In the genomic region with DNA sequence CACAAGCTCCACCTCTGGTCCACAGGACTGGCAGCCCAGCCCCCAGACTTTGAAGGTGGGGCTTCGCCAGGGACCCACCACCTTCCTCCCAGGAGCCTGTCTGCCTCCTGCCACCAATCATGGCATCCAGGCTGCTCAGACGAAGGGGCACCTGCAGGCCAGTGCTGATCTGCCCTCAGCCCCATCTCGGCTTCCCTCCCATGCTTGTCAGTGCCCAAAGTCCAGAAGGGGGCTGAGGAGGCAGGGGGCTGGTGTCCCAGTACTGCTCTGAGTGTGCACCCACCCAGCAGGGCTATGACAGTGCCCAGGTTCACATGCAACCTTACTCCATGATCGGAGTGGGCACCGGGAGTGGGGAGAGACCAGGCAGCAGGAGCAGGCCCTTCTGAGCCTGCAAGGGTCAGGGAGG, we compare ENCODE assay signal across 26 cellular contexts. TPM values are rescaled to one million over a fixed set of nuclear protein-coding genes. Genes with fewer than 3 reads are reported as not detected.
"Had no signal": no experiment of that assay in that cellular context is flagged by ENCODE, and none has a peak within 500 bp of the region (broad histone marks: within the 10 kb centered on the region; RNA-seq: fewer than 3 reads in every experiment).

No MANE protein-coding gene starts in this region.

- H3K4me2 ChIP-seq: SK-N-SH had no signal

- H3K9me3 ChIP-seq: SJCRH30, SK-N-SH had no signal

- H3K27ac ChIP-seq: SJCRH30, WERI-Rb-1 had no signal

- H3K9ac ChIP-seq: SK-N-SH had no signal

- ATAC-seq: activated CD4-positive, alpha-beta T cell treated with anti-CD3 and anti-CD28 coated beads for 36 hours; K562 had no signal

- H3K4me3 Mint-ChIP-seq: activated CD4-positive, alpha-beta T cell treated with anti-CD3 and anti-CD28 coated beads for 36 hours; activated naive CD4-positive, alpha-beta T cell treated with anti-CD3 and anti-CD28 coated beads, Interleukin-2, amount 50 U/mL, for 24 hours; activated T-cell treated with anti-CD3 and anti-CD28 coated beads, Interleukin-2, amount 50 U/mL, for 24 hours; activated T-helper 1 cell treated with anti-CD3 and anti-CD28 coated beads, Interleukin-12 subunit alpha, Interleukin-12 subunit beta, Interleukin-2, Interleukin-4 antibody, amounts not matched to agents 30 ng/mL and 10 ng/mL and 1 ng/mL, durations not matched to agents 14 hours and 24 hours and 36 hours had no signal

- H3K36me3 ChIP-seq: SJCRH30, WERI-Rb-1 had no signal

- H3K27me3 ChIP-seq: SJCRH30 had no signal

- H3K4me3 ChIP-seq: K562, SJCRH30 had no signal

- DNase-seq: activated CD4-positive, alpha-beta T cell treated with anti-CD3 and anti-CD28 coated beads for 36 hours; activated CD4-positive, alpha-beta T cell treated with anti-CD3 and anti-CD28 coated beads, Interleukin-2, amount 50 U/mL, for 4 hours; activated effector memory CD4-positive, alpha-beta T cell treated with Interleukin-2 at 50 U/mL for 16 hours; activated naive CD4-positive, alpha-beta T cell; activated T-cell treated with anti-CD3 and anti-CD28 coated beads, Interleukin-2, amount 50 U/mL, for 24 hours; Karpas-422; MM.1S; NCI-H1105; NCI-H1436 treated with DMSO at 0.1 percent for 48 hours; NCI-H187; NCI-H2081; NCI-H510A treated with DMSO at 0.1 percent for 48 hours; NCI-H69; NK-92 treated with Interleukin-12 subunit alpha and Interleukin-12 subunit beta, amount 100 ng/mL, for 24 hours; OCI-M1; Right ventricle myocardium superior; RPMI8226; SJCRH30; SK-N-SH; T-helper 1 cell; WERI-Rb-1 had no signal

- H3K27ac Mint-ChIP-seq: activated CD4-positive, alpha-beta T cell treated with anti-CD3 and anti-CD28 coated beads for 36 hours; activated naive CD4-positive, alpha-beta T cell treated with anti-CD3 and anti-CD28 coated beads, Interleukin-2, amount 50 U/mL, for 24 hours; activated T-cell treated with anti-CD3 and anti-CD28 coated beads, Interleukin-2, amount 50 U/mL, for 24 hours; activated T-helper 1 cell treated with anti-CD3 and anti-CD28 coated beads, Interleukin-12 subunit alpha, Interleukin-12 subunit beta, Interleukin-2, Interleukin-4 antibody, amounts not matched to agents 30 ng/mL and 10 ng/mL and 1 ng/mL, durations not matched to agents 14 hours and 24 hours and 36 hours had no signal

- H3K4me1 ChIP-seq: SJCRH30 had no signal

- H3K4me1 Mint-ChIP-seq: activated naive CD4-positive, alpha-beta T cell treated with anti-CD3 and anti-CD28 coated beads, Interleukin-2, amount 50 U/mL, for 24 hours had no signal

- H3K9me3 Mint-ChIP-seq: activated naive CD4-positive, alpha-beta T cell treated with anti-CD3 and anti-CD28 coated beads, Interleukin-2, amount 50 U/mL, for 24 hours had no signal

RNA-seq across cellular contexts. Expression of gene RUFY4, which starts 25.3 kb away (rescaled TPM):
- total RNA-seq: bronchial epithelial cell, K562, Right ventricle myocardium superior, SJCRH30 had no signal
- polyA plus RNA-seq: aorta, K562, SK-N-SH had no signal
